ENCODE assay signal across 8 cellular contexts in genomic region chr20:36860811-36861624, GRCh38. TPM values are rescaled to one million over a fixed set of nuclear protein-coding genes. Genes with fewer than 3 reads are reported as not detected.
A peak's percentile ranks its signal among the peaks of the same experiment; 100 is the strongest.
DNase-seq lines count a peak whose midpoint lies in the region; ATAC-seq and TF ChIP-seq lines count a peak whose summit lies in the region.

No MANE protein-coding gene starts in this region.

- CTCF ChIA-PET in mammary epithelial cell (lab: Charles Lee; ENCODE audit: low non-redundant PET): no interaction called here

- WGBS in right cardiac atrium: 55% methylated on average over 14 of the region's 14 CpGs
- WGBS in mammary epithelial cell (ENCODE audit: low coverage, missing lambda C conversion rate): 75% methylated on average over 14 of the region's 14 CpGs

- H3K27me3 ChIP-seq in right cardiac atrium (ENCODE audit: control insufficient read depth, insufficient read depth) (no peaks in the 10 kb centered on the region), mammary epithelial cell (ENCODE audit: insufficient read depth, low read length) (no peaks in the 10 kb centered on the region), mucosa of rectum (ENCODE audit: control insufficient read depth in 2 of 2, insufficient read depth in 2 of 2, low read length in 2 of 2) (no peaks in the 10 kb centered on the region), uterus (no peaks in the 10 kb centered on the region)

- TF ChIP-seq POLR2A in uterus (IDR thresholded peaks at IDR 0.05): no peak

- intact Hi-C loops in right cardiac atrium (cut with DNase I): loop anchor here in 2 of 4 donors (5.0 to 10.0 kb wide), 2 partner anchors 44 to 46 kb away; no protein-coding TSS in a partner anchor
- intact Hi-C loops in left cardiac atrium (cut with DNase I): loop anchor here (10.0 kb wide), 1 partner anchor 86 kb away; the partner anchor contains the start of gene DSN1 (in 2 of the 2)
- intact Hi-C loops in mammary epithelial cell (cut with micrococcal nuclease): loop anchor here (5.0 kb wide), 2 partner anchors 39 to 399 kb away; no protein-coding TSS in a partner anchor
- intact Hi-C loops in uterus (cut with DNase I; ENCODE audit: low total_unique reads): no loop called here

- H3K36me3 ChIP-seq in mammary epithelial cell (ENCODE audit: insufficient read depth, low read length): no peaks in the 10 kb centered on the region
- H3K36me3 ChIP-seq in mucosa of rectum (ENCODE audit: control insufficient read depth in 2 of 2, insufficient read depth in 2 of 2, low read length in 2 of 2): no peaks in the 10 kb centered on the region
- no peaks in the 10 kb centered on the region for H3K36me3 ChIP-seq in uterus

- no peaks in the 10 kb centered on the region for H3K9me3 ChIP-seq in right cardiac atrium (ENCODE audit: control insufficient read depth, low read length)
- H3K9me3 ChIP-seq in mammary epithelial cell (replicated peaks; ENCODE audit: insufficient read depth, low read length): no peaks in the 10 kb centered on the region
- no peaks in the 10 kb centered on the region for H3K9me3 ChIP-seq in mucosa of rectum (ENCODE audit: control insufficient read depth in 2 of 2, low read length in 2 of 2)
- H3K9me3 ChIP-seq in uterus: no peaks in the 10 kb centered on the region

- peaks cover 19% of the 10 kb centered on the region for H3K4me1 ChIP-seq in right cardiac atrium (ENCODE audit: control insufficient read depth, insufficient read depth, low read length)
- H3K4me1 ChIP-seq in mammary epithelial cell (ENCODE audit: insufficient read depth, low read length): peaks cover 58% of the 10 kb centered on the region
- H3K4me1 ChIP-seq in mucosa of rectum (ENCODE audit: control insufficient read depth in 2 of 2, insufficient read depth in 2 of 2, low read length in 2 of 2): peaks cover 25 to 35% of the 10 kb centered on the region in 2 donors
- H3K4me1 ChIP-seq in uterus: peaks cover 0 to 34% of the 10 kb centered on the region in 2 donors

- dilution Hi-C loops in mammary epithelial cell (cut with HindIII; ENCODE audit: low sequenced_read_pairs): loop anchor here (5.0 kb wide), 4 partner anchors 44 to 364 kb away; partner anchors contain the start of gene DSN1

- peak overlapping the region; percentile 97 for H3K4me2 ChIP-seq in mammary epithelial cell (ENCODE audit: insufficient read depth, low read depth, low read length)

- H3K79me2 ChIP-seq in mammary epithelial cell (ENCODE audit: insufficient read depth, low read length): peaks cover 59% of the 10 kb centered on the region

- H3K27ac ChIP-seq in right cardiac atrium (ENCODE audit: low read length) (peak overlapping the region; percentile 76), mammary epithelial cell (ENCODE audit: insufficient read depth, low read depth, low read length) (peak overlapping the region; percentile 19), mucosa of rectum (ENCODE audit: low read depth in 2 of 2, low read length in 2 of 2) (peak overlapping the region in 1 of 2 donors; percentile 40), uterus (peak overlapping the region; percentile 94 to 96)

- no peak overlapping the region for H2AFZ ChIP-seq in mammary epithelial cell (ENCODE audit: low read depth, low read length)

- TF ChIP-seq CTCF in mammary epithelial cell (conservative IDR thresholded peaks at IDR 0.05 in 1 of 2, IDR thresholded peaks at IDR 0.05 in 1 of 2; ENCODE audit: extremely low read depth in 1 of 2, insufficient read depth in 1 of 2, low read depth in 1 of 2, low read length in 2 of 2): no peak
- no peak for TF ChIP-seq CTCF in uterus (IDR thresholded peaks at IDR 0.05)

- BruUV-seq in mammary epithelial cell (replicated peaks; lab: Mats Ljungman, UMichigan): no TSS peak

- no peak for ATAC-seq in right cardiac atrium
- ATAC-seq in left cardiac atrium: no peak

- H3K4me3 ChIP-seq in right cardiac atrium (ENCODE audit: low read length) (no peak overlapping the region), mammary epithelial cell (replicated peaks in 1 of 3; ENCODE audit: insufficient read depth in 1 of 3, low read depth in 2 of 3, low read length in 3 of 3) (peak overlapping the region; percentile 32 to 58 (median 45)), mucosa of rectum (ENCODE audit: low read length in 2 of 2) (peak overlapping the region; percentile 49 to 63), uterus (peak overlapping the region; percentile 45 to 71)

- DNase-seq in right cardiac atrium: peak in 1 of 3 donors; percentile 51
- DNase-seq in left cardiac atrium: no peak
- no peak for DNase-seq in mammary epithelial cell
- no peak for DNase-seq in uterus
- DNase-seq in NCI-H1105 treated with DMSO at 0.1 percent for 48 hours (lab: John Stamatoyannopoulos, UW): no peak
- no peak for DNase-seq in NCI-H2029 treated with DMSO at 0.1 percent for 48 hours (lab: John Stamatoyannopoulos, UW)
- DNase-seq in stimulated activated CD4-positive, alpha-beta T cell treated with anti-CD3 and anti-CD28 coated beads, Interleukin-15, amount 100 ng/mL, for 24 hours: no peak

- no peaks in the 10 kb centered on the region for H4K20me1 ChIP-seq in mammary epithelial cell (ENCODE audit: insufficient read depth, low read length)

- in situ Hi-C loops in mammary epithelial cell (cut with MboI; ENCODE audit: low sequenced_read_pairs in 2 of 2): no loop called here

- H3K9ac ChIP-seq in mammary epithelial cell (ENCODE audit: insufficient read depth, low read length) (peak overlapping the region; percentile 43), mucosa of rectum (ENCODE audit: low read depth in 1 of 2, low read length in 2 of 2) (peak overlapping the region; percentile 61 to 69)

RNA-seq across cellular contexts. Expression of gene TLDC2, which starts 14.9 kb away (rescaled TPM):
- total RNA-seq in right cardiac atrium (not detected), left cardiac atrium (under 1 TPM in 1 of 2 donors, not detected in 1; 0.18 TPM), mammary epithelial cell (not detected), uterus (1 to 10 TPM in 2 of 4 donors, not detected in 2; 1.0 TPM)
- polyA plus RNA-seq in right cardiac atrium (0.09 TPM), mammary epithelial cell (not detected)
- polyA minus RNA-seq in mammary epithelial cell: not detected
